ENCODE assay signal across 1 cellular context in genomic region chr13:53873558-53873957, GRCh38.
TF ChIP-seq lines count a peak whose summit lies in the region.

No MANE protein-coding gene starts in this region.

TF ChIP-seq in H1, 55 proteins besides CTCF, POLR2A, EP300 and RAD21:
- TF ChIP-seq TCF12 (IDR thresholded peaks at IDR 0.05; ENCODE audit: low read depth, low read length), result peak; percentile 89
- no peak for TF ChIP-seq ASH2L (IDR thresholded peaks at IDR 0.05; ENCODE audit: low read length)
- TF ChIP-seq TAF1 (IDR thresholded peaks at IDR 0.05; ENCODE audit: low read depth, low read length), result 0 out of 2 replicates have a peak, but pooled peaks have one; percentile 10
